Comparison of ENCODE assay signal across 18 cellular contexts in genomic region chr4:118962540-118962939, GRCh38.
DNase-seq lines count a peak whose midpoint lies in the region; ATAC-seq, FAIRE-seq and TF ChIP-seq lines count a peak whose summit lies in the region.
"Had no signal": no experiment of that assay in that cellular context is flagged by ENCODE, and none has a peak within 500 bp of the region (broad histone marks: within the 10 kb centered on the region; RNA-seq: fewer than 3 reads in every experiment).

No MANE protein-coding gene starts in this region.

- TF ChIP-seq POLR2A in esophagus squamous epithelium (IDR thresholded peaks at IDR 0.05): no peak
- no peak for TF ChIP-seq POLR2A in vagina (IDR thresholded peaks at IDR 0.05)

- no peak for FAIRE-seq in kidney (lab: Jason Lieb, UNC)
- FAIRE-seq: HTR-8/SVneo had no signal

- H3K27me3 ChIP-seq in esophagus squamous epithelium: no peaks in the 10 kb centered on the region
- no peaks in the 10 kb centered on the region for H3K27me3 ChIP-seq in rectal smooth muscle tissue (ENCODE audit: control insufficient read depth, insufficient read depth, low read length)
- H3K27me3 ChIP-seq in vagina: no peaks in the 10 kb centered on the region
- H3K27me3 ChIP-seq: BE2C, SJCRH30 had no signal

- H3K36me3 ChIP-seq in esophagus squamous epithelium: no peaks in the 10 kb centered on the region
- H3K36me3 ChIP-seq in rectal smooth muscle tissue (ENCODE audit: control insufficient read depth, insufficient read depth, low read length): no peaks in the 10 kb centered on the region
- no peaks in the 10 kb centered on the region for H3K36me3 ChIP-seq in vagina
- H3K36me3 ChIP-seq in kidney (ENCODE audit: control insufficient read depth in 1 of 2, insufficient read depth in 2 of 2, low read length in 2 of 2): no peaks in the 10 kb centered on the region
- H3K36me3 ChIP-seq: SJCRH30 had no signal

- TF ChIP-seq CTCF in esophagus squamous epithelium (IDR thresholded peaks at IDR 0.05): no peak
- no peak for TF ChIP-seq CTCF in vagina (IDR thresholded peaks at IDR 0.05)
- TF ChIP-seq CTCF in kidney (IDR thresholded peaks at IDR 0.05; ENCODE audit: borderline replicate concordance, extremely low read depth, insufficient read depth): no peak

- no peak for ATAC-seq in HG02610 (IDR thresholded peaks at IDR 0.05; ENCODE audit: unreplicated experiment)

- intact Hi-C loops in esophagus squamous epithelium (cut with DNase I) (loop anchor here (10.0 kb wide), 2 partner anchors 68 to 188 kb away; no protein-coding TSS in a partner anchor), vagina (cut with DNase I) (no loop called here), kidney (cut with DNase I) (no loop called here)

- no peak overlapping the region for H3K9ac ChIP-seq in rectal smooth muscle tissue (ENCODE audit: low read length)
- no peak overlapping the region for H3K9ac ChIP-seq in kidney (ENCODE audit: low read length in 2 of 2)

- H3K9me3 ChIP-seq in esophagus squamous epithelium (no peaks in the 10 kb centered on the region), vagina (no peaks in the 10 kb centered on the region), kidney (ENCODE audit: control insufficient read depth in 1 of 2, low read length in 2 of 2) (no peaks in the 10 kb centered on the region)
- H3K9me3 ChIP-seq: BE2C, SJCRH30 had no signal

- no peak overlapping the region for H3K4me3 ChIP-seq in esophagus squamous epithelium
- no peak overlapping the region for H3K4me3 ChIP-seq in rectal smooth muscle tissue (ENCODE audit: low read length)
- H3K4me3 ChIP-seq in vagina: no peak overlapping the region
- no peak overlapping the region for H3K4me3 ChIP-seq in kidney (ENCODE audit: low read length in 2 of 2)
- H3K4me3 ChIP-seq: SJCRH30 had no signal

- H3K27ac ChIP-seq in esophagus squamous epithelium (peak overlapping the region in 3 of 4 donors; percentile 32 to 55 (median 36)), rectal smooth muscle tissue (ENCODE audit: low read depth, low read length) (peak overlapping the region; percentile 1), vagina (peak overlapping the region; percentile 11), kidney (ENCODE audit: low read depth in 2 of 2, low read length in 2 of 2) (no peak overlapping the region)
- H3K27ac ChIP-seq: SJCRH30 had no signal

- DNase-seq in amniotic epithelial cell (ENCODE audit: low read depth) (peak; percentile 14), esophagus squamous epithelium (lab: John Stamatoyannopoulos, UW) (no peak), vagina (ENCODE audit: extremely low spot score in 2 of 2) (no peak), kidney (no peak)
- no peak for DNase-seq in activated effector memory CD4-positive, alpha-beta T cell treated with Interleukin-2 at 50 U/mL for 16 hours
- DNase-seq: BE2C; CD4-positive, alpha-beta T cell; HCEC 1CT; Kasumi-1; MM.1S; NCI-H1105; NCI-H187; NCI-H69; RPMI8226; SJCRH30 had no signal

- H3K4me1 ChIP-seq in esophagus squamous epithelium (peaks cover 3 to 47% (median 11%) of the 10 kb centered on the region in 3 donors), rectal smooth muscle tissue (ENCODE audit: control insufficient read depth, insufficient read depth, low read length) (peaks cover 53% of the 10 kb centered on the region), vagina (peaks cover 43% of the 10 kb centered on the region), kidney (ENCODE audit: control insufficient read depth in 1 of 2, insufficient read depth in 1 of 2, low read depth in 1 of 2, low read length in 2 of 2) (peaks cover 0 to 2% of the 10 kb centered on the region in 2 donors)

Comparison
In these comparisons a context has a peak if more than half of its experiments do, and no peak if none do; other contexts are left out.
1. H3K27ac ChIP-seq: peak in esophagus squamous epithelium (3 of 4), rectal smooth muscle tissue (single experiment) and vagina (single experiment); none in kidney (0 of 2).